In the genomic region with DNA sequence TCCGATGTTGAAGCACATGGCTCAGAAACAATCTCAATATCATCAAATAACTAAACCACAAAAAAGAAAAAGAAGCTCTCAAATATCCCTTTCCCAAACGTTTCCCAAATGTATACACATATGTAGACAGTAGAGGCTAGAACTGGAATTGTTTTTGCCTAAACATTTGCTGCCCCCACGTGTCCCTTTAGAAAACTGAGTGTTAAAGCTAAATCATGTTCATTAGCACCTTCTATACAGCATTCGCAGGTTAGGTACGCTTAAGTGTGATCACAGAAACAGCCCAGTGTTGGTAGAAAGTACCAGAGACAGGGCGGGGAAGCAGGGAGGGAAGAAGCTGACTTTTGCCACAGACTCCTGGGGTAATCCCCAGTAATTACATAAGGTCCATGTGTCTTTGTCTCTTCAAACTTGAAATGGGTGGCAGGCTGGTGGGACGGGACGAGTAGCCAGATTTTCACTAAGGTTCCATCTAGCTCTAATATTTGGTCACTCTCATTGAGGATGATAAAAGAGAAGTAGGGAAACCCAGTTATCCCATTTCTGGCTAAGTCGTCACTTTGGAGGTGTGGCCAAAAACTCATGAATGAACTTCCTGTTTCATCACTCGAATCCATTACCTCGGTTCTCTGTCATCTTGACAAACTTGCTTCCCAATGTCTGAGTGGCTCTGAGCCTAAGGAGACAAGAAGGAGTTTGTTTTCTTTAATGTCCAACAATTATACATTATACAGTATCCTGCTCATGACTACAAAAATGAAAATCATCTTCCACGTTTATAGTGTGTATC, we compare ENCODE assay signal across 8 cellular contexts. TPM values are rescaled to one million over a fixed set of nuclear protein-coding genes. Genes with fewer than 3 reads are reported as not detected.
DNase-seq lines count a peak whose midpoint lies in the region; ATAC-seq and TF ChIP-seq lines count a peak whose summit lies in the region.

No MANE protein-coding gene starts in this region.

- no peak overlapping the region for H3K4me3 ChIP-seq in heart right ventricle

- ATAC-seq in HG02588 (IDR thresholded peaks at IDR 0.05; ENCODE audit: unreplicated experiment) (peak; percentile 61), heart right ventricle (peak in 3 of 8 donors; percentile 46 to 60 (median 50))
- ATAC-seq in stimulated activated effector memory CD8-positive, alpha-beta T cell treated with anti-CD3 and anti-CD28 coated beads, Interleukin-12 subunit alpha, Interleukin-12 subunit beta, amount 100 ng/mL, for 72 hours: peak; percentile 44

- H3K27ac Mint-ChIP-seq in stimulated activated effector memory CD8-positive, alpha-beta T cell treated with anti-CD3 and anti-CD28 coated beads, Interleukin-12 subunit alpha, Interleukin-12 subunit beta, amount 100 ng/mL, for 72 hours: no peak overlapping the region

- H3K36me3 ChIP-seq in heart right ventricle: no peaks in the 10 kb centered on the region

- H3K9me3 ChIP-seq in heart right ventricle: no peaks in the 10 kb centered on the region

- H3K9me3 Mint-ChIP-seq in stimulated activated effector memory CD8-positive, alpha-beta T cell treated with anti-CD3 and anti-CD28 coated beads, Interleukin-12 subunit alpha, Interleukin-12 subunit beta, amount 100 ng/mL, for 72 hours: no peaks in the 10 kb centered on the region

- no peak overlapping the region for H3K4me3 Mint-ChIP-seq in stimulated activated effector memory CD8-positive, alpha-beta T cell treated with anti-CD3 and anti-CD28 coated beads, Interleukin-12 subunit alpha, Interleukin-12 subunit beta, amount 100 ng/mL, for 72 hours

- intact Hi-C loops in heart right ventricle (cut with DNase I): loop anchor here (5.0 to 10.0 kb wide), 10 partner anchors 395 to 1725 kb away; no protein-coding TSS in a partner anchor

- TF ChIP-seq CTCF in GM12873 (IDR thresholded peaks at IDR 0.05; ENCODE audit: insufficient read depth, low read depth, low read length, missing control alignments): peak; percentile 55
- peak in 8 of 9 donors; percentile 17 to 60 (median 50) for TF ChIP-seq CTCF in heart right ventricle (IDR thresholded peaks at IDR 0.05)

- DNase-seq in AG20443 (ENCODE audit: low spot score): peak; percentile 45
- DNase-seq in MV-4-11 (lab: John Stamatoyannopoulos, UW): peak; percentile 81
- peak; percentile 69 for DNase-seq in SW480 (ENCODE audit: low spot score)
- DNase-seq in heart right ventricle: no peak
- DNase-seq in stimulated activated effector memory CD8-positive, alpha-beta T cell treated with anti-CD3 and anti-CD28 coated beads, Interleukin-12 subunit alpha, Interleukin-12 subunit beta, amount 100 ng/mL, for 72 hours (ENCODE audit: low spot score in 2 of 2): peak in 1 of 2 donors; percentile 45
- DNase-seq in NK-92 (lab: John Stamatoyannopoulos, UW; ENCODE audit: unreplicated experiment): no peak

- peaks cover 12% of the 10 kb centered on the region for H3K4me1 Mint-ChIP-seq in stimulated activated effector memory CD8-positive, alpha-beta T cell treated with anti-CD3 and anti-CD28 coated beads, Interleukin-12 subunit alpha, Interleukin-12 subunit beta, amount 100 ng/mL, for 72 hours

- peaks cover 0 to 20% (median 12%) of the 10 kb centered on the region in 9 donors for H3K4me1 ChIP-seq in heart right ventricle

- peaks cover 3 to 71% (median 63%) of the 10 kb centered on the region in 7 donors for H3K27me3 ChIP-seq in heart right ventricle

- WGBS in heart right ventricle, 2 donors: 26 to 30% methylated on average over 12 of the region's 12 CpGs

- H3K27ac ChIP-seq in heart right ventricle: no peak overlapping the region

- no peaks in the 10 kb centered on the region for H3K36me3 Mint-ChIP-seq in stimulated activated effector memory CD8-positive, alpha-beta T cell treated with anti-CD3 and anti-CD28 coated beads, Interleukin-12 subunit alpha, Interleukin-12 subunit beta, amount 100 ng/mL, for 72 hours

RNA-seq across cellular contexts. Expression of a gene that starts 15.0 kb away (rescaled TPM):
- total RNA-seq in heart right ventricle: under 1 TPM in 8 of 10 donors, not detected in 2; 0.12 to 0.59 (median 0.20) TPM
- under 1 TPM; 0.13 to 0.95 TPM for polyA plus RNA-seq in heart right ventricle

Comparison
In these comparisons a context has a peak if more than half of its experiments do, and no peak if none do; other contexts are left out.
1. DNase-seq: peak in AG20443 (single experiment), MV-4-11 (single experiment) and SW480 (single experiment); none in heart right ventricle (0 of 2) and NK-92 (single experiment).